ENCODE assay signal across 26 cellular contexts in the genomic region with DNA sequence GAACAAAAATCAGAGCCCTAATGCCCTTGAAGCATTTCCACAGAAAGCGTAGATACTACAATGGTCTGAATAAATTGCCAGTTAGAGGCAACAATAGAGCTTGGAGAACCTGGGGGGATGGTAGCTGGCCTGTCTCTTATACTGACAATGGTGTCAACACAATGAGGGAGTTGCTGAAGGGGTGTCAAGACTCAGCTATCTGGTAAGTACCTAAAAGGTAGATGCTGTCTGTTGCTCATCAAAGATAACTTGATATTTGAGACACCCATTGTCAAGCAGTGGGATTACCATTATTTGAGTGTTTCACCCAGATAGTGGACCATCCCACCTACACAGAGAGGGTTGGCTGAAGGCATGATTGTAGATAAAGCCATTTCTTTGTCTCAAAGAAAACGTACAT.
"Had no signal": no experiment of that assay in that cellular context is flagged by ENCODE, and none has a peak within 500 bp of the region (broad histone marks: within the 10 kb centered on the region; RNA-seq: fewer than 3 reads in every experiment).

No MANE protein-coding gene starts in this region.

- H3K27ac ChIP-seq: ascending aorta, breast epithelium, esophagus squamous epithelium, gastroesophageal sphincter had no signal

- H3K4me1 ChIP-seq: ascending aorta, breast epithelium, esophagus squamous epithelium, gastroesophageal sphincter had no signal

- H3K36me3 ChIP-seq: ascending aorta, breast epithelium, esophagus squamous epithelium had no signal

- DNase-seq: activated CD4-positive, alpha-beta memory T cell treated with anti-CD3 and anti-CD28 coated beads for 36 hours; activated CD4-positive, alpha-beta T cell treated with anti-CD3 and anti-CD28 coated beads for 36 hours; activated CD4-positive, alpha-beta T cell treated with anti-CD3 and anti-CD28 coated beads, Interleukin-2, amount 10 ng/mL, durations not matched to agents 24 days and 14 days; activated CD4-positive, CD25-positive, alpha-beta regulatory T cell; activated CD4-positive, CD25-positive, alpha-beta regulatory T cell treated with anti-CD3 and anti-CD28 coated beads, Interleukin-2, amount 50 U/mL, for 72 hours; activated CD8-positive, alpha-beta memory T cell treated with anti-CD3 and anti-CD28 coated beads, Interleukin-2, amount 10 ng/mL, durations not matched to agents 7 days and 5 days; activated CD8-positive, alpha-beta memory T cell treated with anti-CD3 and anti-CD28 coated beads, Interleukin-2, amount 50 U/mL, for 4 hours; activated CD8-positive, alpha-beta T cell treated with anti-CD3 and anti-CD28 coated beads, Interleukin-2, amount 10 ng/mL, durations not matched to agents 7 days and 5 days; activated effector memory CD4-positive, alpha-beta T cell treated with anti-CD3 and anti-CD28 coated beads, Interleukin-2, amount 50 U/mL, for 16 hours; activated naive CD4-positive, alpha-beta T cell; activated naive CD4-positive, alpha-beta T cell treated with anti-CD3 and anti-CD28 coated beads, Interleukin-2, amount 10 ng/mL, durations not matched to agents 7 days and 5 days; activated naive CD8-positive, alpha-beta T cell treated with anti-CD3 and anti-CD28 coated beads, Interleukin-2, amount 10 ng/mL, durations not matched to agents 7 days and 5 days; activated T-cell treated with anti-CD3 and anti-CD28 coated beads, Interleukin-2, amount 50 U/mL, for 1 hour; activated T-cell treated with anti-CD3 and anti-CD28 coated beads, Interleukin-2, amount 50 U/mL, for 48 hours; cortex of kidney; dermis blood vessel endothelial cell; effector CD4-positive, alpha-beta T cell; effector memory CD8-positive, alpha-beta T cell; esophagus squamous epithelium; foreskin melanocyte; T-helper 1 cell; T-helper 17 cell had no signal

- H3K27me3 ChIP-seq: ascending aorta, breast epithelium, esophagus squamous epithelium, gastroesophageal sphincter had no signal

- ATAC-seq: activated CD4-positive, alpha-beta T cell treated with anti-CD3 and anti-CD28 coated beads for 36 hours; activated CD8-positive, alpha-beta memory T cell treated with anti-CD3 and anti-CD28 coated beads, Interleukin-2, amount 10 ng/mL, durations not matched to agents 7 days and 5 days; activated CD8-positive, alpha-beta T cell treated with anti-CD3 and anti-CD28 coated beads, Interleukin-2, amount 10 ng/mL, durations not matched to agents 7 days and 5 days; activated naive CD4-positive, alpha-beta T cell treated with anti-CD3 and anti-CD28 coated beads, Interleukin-2, amount 50 U/mL, for 72 hours; effector memory CD8-positive, alpha-beta T cell; gastroesophageal sphincter; T-helper 17 cell had no signal

- H3K4me3 ChIP-seq: ascending aorta, breast epithelium, esophagus squamous epithelium, gastroesophageal sphincter had no signal

- H3K9me3 ChIP-seq: ascending aorta had no signal
